ENCODE assay signal across 24 cellular contexts in the genomic region with DNA sequence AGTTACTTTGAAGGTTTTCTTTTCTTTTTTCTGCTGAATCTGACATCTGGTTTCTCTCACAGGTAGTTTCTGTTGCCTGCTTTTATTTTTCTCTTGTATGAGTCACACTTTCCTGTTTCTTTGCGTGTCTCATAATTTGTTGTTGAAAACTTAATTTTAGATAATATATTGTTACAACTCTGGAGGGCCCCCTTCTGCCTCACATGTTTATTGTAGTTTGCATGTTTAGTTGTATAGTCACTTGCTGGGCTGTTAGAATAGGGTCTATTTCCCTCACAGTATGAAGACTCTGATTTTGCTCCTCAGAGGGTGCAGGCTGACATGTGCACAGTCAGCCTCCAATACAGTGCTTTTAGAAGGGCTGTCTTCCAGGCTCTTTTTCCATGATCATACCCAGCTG. TPM values are rescaled to one million over a fixed set of nuclear protein-coding genes. Genes with fewer than 3 reads are reported as not detected.
"Had no signal": no experiment of that assay in that cellular context is flagged by ENCODE, and none has a peak within 500 bp of the region (broad histone marks: within the 10 kb centered on the region; RNA-seq: fewer than 3 reads in every experiment).

No MANE protein-coding gene starts in this region.

- H3K27me3 Mint-ChIP-seq: activated CD4-positive, alpha-beta memory T cell treated with anti-CD3 and anti-CD28 coated beads, Interleukin-2, amount 10 ng/mL, durations not matched to agents 7 days and 5 days had no signal

- H2AFZ ChIP-seq: PC-9 had no signal

- DNase-seq: activated CD4-positive, alpha-beta memory T cell treated with anti-CD3 and anti-CD28 coated beads, Interleukin-2, amount 10 ng/mL, durations not matched to agents 7 days and 5 days; activated CD4-positive, alpha-beta T cell treated with anti-CD3 and anti-CD28 coated beads for 36 hours; activated CD4-positive, alpha-beta T cell treated with anti-CD3 and anti-CD28 coated beads, Interleukin-2, amount 50 U/mL, for 1 hour; activated gamma-delta T cell; activated naive CD4-positive, alpha-beta T cell treated with anti-CD3 and anti-CD28 coated beads for 36 hours; activated naive CD8-positive, alpha-beta T cell treated with anti-CD3 and anti-CD28 coated beads for 36 hours; activated T-cell treated with anti-CD3 and anti-CD28 coated beads for 4 hours; activated T-cell treated with anti-CD3 and anti-CD28 coated beads, Interleukin-2, amount 50 U/mL, for 48 hours; brain microvascular endothelial cell; cerebellar nuclear complex; NCI-H1092; NCI-H2029 treated with DMSO at 0.1 percent for 48 hours; NCI-H345; NCI-H510A; NCI-H526 treated with DMSO at 0.1 percent for 48 hours; PC-9; SHP77 treated with DMSO at 0.1 percent for 48 hours; T-cell; T-helper 2 cell; T1000; WERI-Rb-1 had no signal

- ATAC-seq: activated CD4-positive, alpha-beta T cell treated with anti-CD3 and anti-CD28 coated beads for 36 hours; activated T-helper 17 cell treated with anti-CD3 and anti-CD28 coated beads, Interleukin-2, amount 50 U/mL, for 72 hours; T-cell had no signal

- H3K27me3 ChIP-seq: brain microvascular endothelial cell had no signal

- H3K4me3 ChIP-seq: PC-9 had no signal

- H3K36me3 ChIP-seq: brain microvascular endothelial cell, WERI-Rb-1 had no signal

- H3K27ac ChIP-seq: brain microvascular endothelial cell, PC-9, WERI-Rb-1 had no signal

- H3K27ac Mint-ChIP-seq: activated CD4-positive, alpha-beta memory T cell treated with anti-CD3 and anti-CD28 coated beads, Interleukin-2, amount 10 ng/mL, durations not matched to agents 7 days and 5 days; activated CD4-positive, alpha-beta T cell treated with anti-CD3 and anti-CD28 coated beads for 36 hours; activated naive CD4-positive, alpha-beta T cell treated with anti-CD3 and anti-CD28 coated beads for 36 hours; activated naive CD8-positive, alpha-beta T cell treated with anti-CD3 and anti-CD28 coated beads for 36 hours; activated T-helper 17 cell treated with anti-CD3 and anti-CD28 coated beads, Interleukin-2, amount 50 U/mL, for 72 hours; T-cell had no signal

- H3K4me3 Mint-ChIP-seq: activated CD4-positive, alpha-beta memory T cell treated with anti-CD3 and anti-CD28 coated beads, Interleukin-2, amount 10 ng/mL, durations not matched to agents 7 days and 5 days; activated CD4-positive, alpha-beta T cell treated with anti-CD3 and anti-CD28 coated beads for 36 hours; activated naive CD4-positive, alpha-beta T cell treated with anti-CD3 and anti-CD28 coated beads for 36 hours; activated naive CD8-positive, alpha-beta T cell treated with anti-CD3 and anti-CD28 coated beads for 36 hours; activated T-helper 17 cell treated with anti-CD3 and anti-CD28 coated beads, Interleukin-2, amount 50 U/mL, for 72 hours; T-cell had no signal

- H3K4me1 Mint-ChIP-seq: activated CD4-positive, alpha-beta memory T cell treated with anti-CD3 and anti-CD28 coated beads, Interleukin-2, amount 10 ng/mL, durations not matched to agents 7 days and 5 days; activated CD4-positive, alpha-beta T cell treated with anti-CD3 and anti-CD28 coated beads for 36 hours; activated naive CD8-positive, alpha-beta T cell treated with anti-CD3 and anti-CD28 coated beads for 36 hours; activated T-helper 17 cell treated with anti-CD3 and anti-CD28 coated beads, Interleukin-2, amount 50 U/mL, for 72 hours; T-cell had no signal

- H3K9me3 Mint-ChIP-seq: activated CD4-positive, alpha-beta memory T cell treated with anti-CD3 and anti-CD28 coated beads, Interleukin-2, amount 10 ng/mL, durations not matched to agents 7 days and 5 days; activated naive CD4-positive, alpha-beta T cell treated with anti-CD3 and anti-CD28 coated beads for 36 hours had no signal

- H3K4me2 ChIP-seq: PC-9 had no signal

- H3K36me3 Mint-ChIP-seq: activated naive CD8-positive, alpha-beta T cell treated with anti-CD3 and anti-CD28 coated beads for 36 hours; T-cell had no signal

RNA-seq across cellular contexts. Expression of gene CNTN4, which starts 8.2 kb away (rescaled TPM):
- total RNA-seq: activated CD4-positive, alpha-beta memory T cell treated with anti-CD3 and anti-CD28 coated beads, Interleukin-2, amount 10 ng/mL, durations not matched to agents 7 days and 5 days; activated CD4-positive, alpha-beta T cell treated with anti-CD3 and anti-CD28 coated beads for 36 hours; activated CD8-positive, alpha-beta memory T cell treated with anti-CD3 and anti-CD28 coated beads for 36 hours; activated naive CD4-positive, alpha-beta T cell treated with anti-CD3 and anti-CD28 coated beads for 36 hours; activated naive CD8-positive, alpha-beta T cell treated with anti-CD3 and anti-CD28 coated beads for 36 hours; activated T-helper 17 cell treated with anti-CD3 and anti-CD28 coated beads, Interleukin-2, amount 50 U/mL, for 72 hours; PC-9; SK-MEL-5; T-cell had no signal
